ENCODE assay signal across 8 cellular contexts in genomic region chr2:235831755-235832154, GRCh38.
"Had no signal": no experiment of that assay in that cellular context is flagged by ENCODE, and none has a peak within 500 bp of the region (broad histone marks: within the 10 kb centered on the region; RNA-seq: fewer than 3 reads in every experiment).

No MANE protein-coding gene starts in this region.

- DNase-seq: IMR-90, KBM-7, KG1 had no signal

- H3K4me2 ChIP-seq: KMS-11 had no signal

- ATAC-seq: K562 had no signal

- H3K27ac Mint-ChIP-seq: IgD-negative memory B cell had no signal

- H3K4me3 Mint-ChIP-seq: IgD-negative memory B cell had no signal

- H3K4me3 ChIP-seq: K562 had no signal

- H3K36me3 Mint-ChIP-seq: IgD-negative memory B cell had no signal

- H3K9ac ChIP-seq: KMS-11 had no signal

- H3K4me1 Mint-ChIP-seq: IgD-negative memory B cell had no signal

- H3K27ac ChIP-seq: HL-60, KMS-11 had no signal

- FAIRE-seq: HTR-8/SVneo, K562 had no signal

- H3K27me3 Mint-ChIP-seq: IgD-negative memory B cell had no signal
